ENCODE assay signal across 9 cellular contexts in the genomic region with DNA sequence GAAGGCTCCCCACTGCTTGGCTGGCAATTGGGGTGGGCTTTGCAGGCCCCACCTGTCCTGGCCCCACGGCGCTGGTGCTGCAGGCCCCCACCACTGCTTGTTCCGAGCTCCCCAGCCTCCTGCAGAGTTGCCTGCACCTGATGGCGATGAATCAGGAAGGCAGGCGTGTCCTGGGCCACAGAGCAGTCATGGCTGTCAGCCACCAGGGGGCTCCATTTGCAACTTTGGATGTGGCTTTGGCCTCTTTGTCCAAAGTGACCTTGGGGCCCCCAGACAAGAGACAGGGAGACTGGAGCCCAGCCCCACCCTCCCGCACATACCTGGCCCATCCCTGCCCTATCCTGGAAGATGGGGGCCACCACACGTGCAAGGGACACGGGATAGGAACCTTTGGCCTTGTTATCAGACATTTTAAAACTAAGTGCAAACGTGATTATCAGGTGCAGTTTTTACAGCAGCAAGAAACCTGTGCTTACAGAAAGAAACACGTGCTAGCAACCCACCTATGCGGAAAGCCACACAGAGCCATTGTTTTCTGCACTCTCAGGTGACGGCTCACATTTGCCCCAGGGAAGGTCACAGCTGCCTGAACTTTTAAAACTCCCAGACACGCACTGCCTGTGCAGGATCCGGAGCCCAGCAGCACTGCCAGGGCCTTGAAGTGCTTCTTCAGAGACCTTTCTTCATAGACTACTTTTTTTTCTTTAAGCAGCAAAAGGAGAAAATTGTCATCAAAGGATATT. TPM values are rescaled to one million over a fixed set of nuclear protein-coding genes. Genes with fewer than 3 reads are reported as not detected.
DNase-seq lines count a peak whose midpoint lies in the region; ATAC-seq and TF ChIP-seq lines count a peak whose summit lies in the region.
"Had no signal": no experiment of that assay in that cellular context is flagged by ENCODE, and none has a peak within 500 bp of the region (broad histone marks: within the 10 kb centered on the region; RNA-seq: fewer than 3 reads in every experiment).

A gene with protein sequence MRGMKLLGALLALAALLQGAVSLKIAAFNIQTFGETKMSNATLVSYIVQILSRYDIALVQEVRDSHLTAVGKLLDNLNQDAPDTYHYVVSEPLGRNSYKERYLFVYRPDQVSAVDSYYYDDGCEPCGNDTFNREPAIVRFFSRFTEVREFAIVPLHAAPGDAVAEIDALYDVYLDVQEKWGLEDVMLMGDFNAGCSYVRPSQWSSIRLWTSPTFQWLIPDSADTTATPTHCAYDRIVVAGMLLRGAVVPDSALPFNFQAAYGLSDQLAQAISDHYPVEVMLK (plus strand): TSS at position 443 of the 743 bp plus-strand sequence. CDS start 683 bp downstream, outside the sequence.

- 83% methylated on average over 7 of the region's 14 CpGs for WGBS in right lobe of liver (ENCODE audit: insufficient coverage, low coverage, low lambda C conversion rate, missing lambda C conversion rate)

- H3K27me3 ChIP-seq in MM.1S (replicated peaks; ENCODE audit: insufficient read depth, low read length), result no peaks in the 10 kb centered on the region
- H3K27me3 ChIP-seq in right lobe of liver, result no peaks in the 10 kb centered on the region
- H3K27me3 ChIP-seq: BLaER1 treated with 17β-estradiol and CSF1 and Interleukin-3, amounts not matched to agents 10 nM and 100 nM had no signal

- no peaks in the 10 kb centered on the region for H3K79me2 ChIP-seq in MM.1S (ENCODE audit: low read length)

- H3K4me2 ChIP-seq in MM.1S (ENCODE audit: low read depth, low read length), result no peak within 1 kb of the TSS
- H3K4me2 ChIP-seq: BLaER1 treated with 17β-estradiol and CSF1 and Interleukin-3, amounts not matched to agents 10 nM and 100 nM had no signal

- H3K9ac ChIP-seq in MM.1S (ENCODE audit: low read length), result no peak within 1 kb of the TSS
- H3K9ac ChIP-seq: BLaER1 treated with 17β-estradiol and CSF1 and Interleukin-3, amounts not matched to agents 10 nM and 100 nM had no signal

- TF ChIP-seq CTCF in MM.1S (IDR thresholded peaks at IDR 0.05; ENCODE audit: low read length), result peak; percentile 58
- peak; percentile 77 for TF ChIP-seq CTCF in choroid plexus epithelial cell (conservative IDR thresholded peaks at IDR 0.05; ENCODE audit: low read depth, low read length)
- TF ChIP-seq CTCF in right lobe of liver (IDR thresholded peaks at IDR 0.05), result peak; percentile 54 to 75 (median 66)

- no peaks in the 10 kb centered on the region for H3K9me2 ChIP-seq in MM.1S (replicated peaks; ENCODE audit: insufficient read depth, low read length)

- H3K9me3 ChIP-seq in MM.1S (replicated peaks; ENCODE audit: insufficient read depth, low read length) (no peaks in the 10 kb centered on the region), right lobe of liver (no peaks in the 10 kb centered on the region)
- H3K9me3 ChIP-seq: BLaER1 treated with 17β-estradiol and CSF1 and Interleukin-3, amounts not matched to agents 10 nM and 100 nM had no signal

- H3K36me3 ChIP-seq in MM.1S (replicated peaks; ENCODE audit: insufficient read depth, low read length) (peaks cover 4% of the 10 kb centered on the region), right lobe of liver (peaks cover 0 to 41% (median 16%) of the 10 kb centered on the region in 4 donors)

- ATAC-seq in right lobe of liver (peak; percentile 63 to 80 (median 69)), GM21529 (IDR thresholded peaks at IDR 0.05; ENCODE audit: unreplicated experiment) (no peak)

- no peak within 1 kb of the TSS for H3K27ac ChIP-seq in MM.1S (ENCODE audit: low read length)
- H3K27ac ChIP-seq in right lobe of liver, result no peak within 1 kb of the TSS
- H3K27ac ChIP-seq: BLaER1 treated with 17β-estradiol and CSF1 and Interleukin-3, amounts not matched to agents 10 nM and 100 nM had no signal

- no peak within 1 kb of the TSS for H2AFZ ChIP-seq in MM.1S (ENCODE audit: low read length)

- intact Hi-C loops in right lobe of liver (cut with DNase I), result no loop called here

- no peaks in the 10 kb centered on the region for H3K4me1 ChIP-seq in MM.1S (ENCODE audit: low read length)
- no peaks in the 10 kb centered on the region for H3K4me1 ChIP-seq in right lobe of liver

- no peak within 1 kb of the TSS for H3K4me3 ChIP-seq in MM.1S (ENCODE audit: low read length)
- no peak within 1 kb of the TSS for H3K4me3 ChIP-seq in choroid plexus epithelial cell (ENCODE audit: low read depth, low read length)
- H3K4me3 ChIP-seq in right lobe of liver, result no peak within 1 kb of the TSS
- H3K4me3 ChIP-seq: BLaER1 treated with 17β-estradiol and CSF1 and Interleukin-3, amounts not matched to agents 10 nM and 100 nM had no signal

- H4K20me1 ChIP-seq in MM.1S (ENCODE audit: insufficient read depth, low read length), result no peaks in the 10 kb centered on the region

- TF ChIP-seq POLR2A in right lobe of liver (IDR thresholded peaks at IDR 0.05), result no peak

- DNase-seq in NCI-H1105 treated with DMSO at 0.1 percent for 48 hours (lab: John Stamatoyannopoulos, UW), result peak; percentile 17
- DNase-seq in NCI-H1105 (lab: John Stamatoyannopoulos, UW), result no peak
- DNase-seq in MM.1S, result peak; percentile 62
- peak; percentile 21 for DNase-seq in activated CD4-positive, CD25-positive, alpha-beta regulatory T cell treated with anti-CD3 and anti-CD28 coated beads, Interleukin-2, amount 50 U/mL, for 16 hours (ENCODE audit: low read depth, low spot score)
- peak; percentile 74 for DNase-seq in choroid plexus epithelial cell (ENCODE audit: low read depth)
- DNase-seq in right lobe of liver, result peak; percentile 55 to 66 (median 66)
- peak; percentile 14 for DNase-seq in stimulated activated CD8-positive, alpha-beta memory T cell treated with anti-CD3 and anti-CD28 coated beads, Interleukin-15, amount 100 ng/mL, for 1 hour (ENCODE audit: low read depth)

- H3F3A ChIP-seq in MM.1S (ENCODE audit: insufficient read depth, low read length), result no peaks in the 10 kb centered on the region

RNA-seq across cellular contexts. Expression of the gene that starts here (rescaled TPM):
- total RNA-seq in right lobe of liver, result 1 to 10 TPM; 1.4 to 6.2 (median 3.1) TPM
